ENCODE assay signal across 7 cellular contexts in the genomic region with DNA sequence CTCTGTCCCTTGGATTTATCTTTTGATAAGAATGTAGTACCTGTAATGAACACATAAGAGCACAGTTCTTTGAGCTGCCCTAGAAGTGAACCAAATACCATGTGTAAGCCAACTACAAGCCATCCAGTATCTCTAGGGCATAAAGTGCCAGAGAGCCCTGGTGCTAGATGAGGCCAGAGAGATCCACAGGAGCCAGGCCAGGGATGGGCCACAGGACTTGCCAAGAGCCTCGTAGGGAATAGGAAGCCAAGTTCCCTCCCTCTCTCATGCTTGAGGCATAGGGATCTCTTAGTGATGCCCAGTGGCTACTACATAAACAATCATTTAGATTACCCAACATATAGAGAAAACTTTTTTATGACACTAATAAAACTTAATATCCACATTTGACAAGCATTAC.
"Had no signal": no experiment of that assay in that cellular context is flagged by ENCODE, and none has a peak within 500 bp of the region (broad histone marks: within the 10 kb centered on the region; RNA-seq: fewer than 3 reads in every experiment).

No MANE protein-coding gene starts in this region.

- H3K4me3 ChIP-seq: GM23248 had no signal

- DNase-seq: GM23248, GOT3, H9, HCEC 1CT, KBM-7 had no signal

- FAIRE-seq: H54, HepG2 had no signal

- ATAC-seq: HepG2 had no signal
